In genomic region chrX:38166478-38167083, GRCh38 we compare ENCODE assay signal across 8 cellular contexts. TPM values are rescaled to one million over a fixed set of nuclear protein-coding genes. Genes with fewer than 3 reads are reported as not detected.
DNase-seq lines count a peak whose midpoint lies in the region; ATAC-seq, FAIRE-seq and TF ChIP-seq lines count a peak whose summit lies in the region.

No MANE protein-coding gene starts in this region.

- no peak overlapping the region for H3K4me3 ChIP-seq in DOHH2 (ENCODE audit: low read length)
- no peak overlapping the region for H3K4me3 ChIP-seq in parathyroid adenoma (ENCODE audit: low read depth, low read length)

- H3F3A ChIP-seq in DOHH2 (ENCODE audit: control insufficient read depth, insufficient read depth): no peaks in the 10 kb centered on the region

- H4K20me1 ChIP-seq in DOHH2 (ENCODE audit: control insufficient read depth, insufficient read depth, low read depth, low read length): no peaks in the 10 kb centered on the region

- no peak overlapping the region for H3K9ac ChIP-seq in parathyroid adenoma

- no peak overlapping the region for H3K27ac ChIP-seq in DOHH2 (ENCODE audit: low read depth, low read length)
- no peak overlapping the region for H3K27ac ChIP-seq in parathyroid adenoma

- FAIRE-seq in A204.1 (lab: Jason Lieb, UNC): peak; percentile 94

- no peaks in the 10 kb centered on the region for H3K9me2 ChIP-seq in DOHH2 (replicated peaks; ENCODE audit: control insufficient read depth, low read length)

- H3K4me2 ChIP-seq in DOHH2 (ENCODE audit: low read length) (no peak overlapping the region), parathyroid adenoma (ENCODE audit: low read length) (no peak overlapping the region)

- ATAC-seq in HG03565 (IDR thresholded peaks at IDR 0.05; ENCODE audit: unreplicated experiment) (no peak), HG02610 (IDR thresholded peaks at IDR 0.05; ENCODE audit: unreplicated experiment) (no peak), HG03439 (IDR thresholded peaks at IDR 0.05; ENCODE audit: unreplicated experiment) (no peak)

- H3K9me3 ChIP-seq in DOHH2 (ENCODE audit: control insufficient read depth, insufficient read depth, low read length) (no peaks in the 10 kb centered on the region), parathyroid adenoma (ENCODE audit: control insufficient read depth, low read length) (no peaks in the 10 kb centered on the region)

- no peak overlapping the region for H2AFZ ChIP-seq in parathyroid adenoma

- H3K36me3 ChIP-seq in DOHH2 (ENCODE audit: control insufficient read depth, low read length): no peaks in the 10 kb centered on the region
- H3K36me3 ChIP-seq in parathyroid adenoma (ENCODE audit: control insufficient read depth, insufficient read depth, low read length): no peaks in the 10 kb centered on the region

- DNase-seq in NCI-H345 treated with DMSO at 0.1 percent for 48 hours (lab: John Stamatoyannopoulos, UW; ENCODE audit: unreplicated experiment) (peak; percentile 21), dermis microvascular lymphatic vessel endothelial cell (ENCODE audit: low read depth in 2 of 2) (peak; percentile 11 to 42)

- H3K27me3 ChIP-seq in DOHH2 (ENCODE audit: control insufficient read depth, low read length) (peaks cover 3% of the 10 kb centered on the region; the same call in 1 of the 2 replicates), parathyroid adenoma (ENCODE audit: control insufficient read depth, insufficient read depth, low read length) (no peaks in the 10 kb centered on the region)

- peak; percentile 54 for TF ChIP-seq CTCF in DOHH2 (IDR thresholded peaks at IDR 0.05; ENCODE audit: low read depth, low read length, poor library complexity, severe bottlenecking)
- peak; percentile 63 for TF ChIP-seq CTCF in parathyroid adenoma (IDR thresholded peaks at IDR 0.05)

- H3K4me1 ChIP-seq in DOHH2 (ENCODE audit: control insufficient read depth, low read length) (no peaks in the 10 kb centered on the region), parathyroid adenoma (no peaks in the 10 kb centered on the region)

- no peaks in the 10 kb centered on the region for H3K79me2 ChIP-seq in DOHH2 (ENCODE audit: control insufficient read depth, low read length)
- no peaks in the 10 kb centered on the region for H3K79me2 ChIP-seq in parathyroid adenoma

RNA-seq across cellular contexts. Expression of gene SRPX, which starts 54.1 kb away (rescaled TPM):
- 50.8 and 70.8 TPM in 2 replicates for total RNA-seq in dermis microvascular lymphatic vessel endothelial cell
